In genomic region chr16:496097-496886, GRCh38 we compare ENCODE assay signal across 17 cellular contexts. TPM values are rescaled to one million over a fixed set of nuclear protein-coding genes. Genes with fewer than 3 reads are reported as not detected.
DNase-seq lines count a peak whose midpoint lies in the region; ATAC-seq, FAIRE-seq and TF ChIP-seq lines count a peak whose summit lies in the region.
"Had no signal": no experiment of that assay in that cellular context is flagged by ENCODE, and none has a peak within 500 bp of the region (broad histone marks: within the 10 kb centered on the region; RNA-seq: fewer than 3 reads in every experiment).

No MANE protein-coding gene starts in this region.

- H3K9ac ChIP-seq in Karpas-422 (ENCODE audit: low read length) (no peak overlapping the region), K562 (ENCODE audit: insufficient read depth in 1 of 2, low read depth in 2 of 2, low read length in 2 of 2) (peak overlapping the region in 1 of 2 experiments; percentile 14; a peak in 1 of 4 replicates), HepG2 (ENCODE audit: insufficient read depth, low read depth, low read length) (no peak overlapping the region)
- H3K9ac ChIP-seq: BLaER1 had no signal

- no peaks in the 10 kb centered on the region for H3K9me3 Mint-ChIP-seq in natural killer cell treated with Interleukin-12 subunit alpha and Interleukin-12 subunit beta and Interleukin-15 and Interleukin-18, amount 100 ng/mL, for 72 hours
- H3K9me3 Mint-ChIP-seq: CD4-positive, alpha-beta memory T cell; H9; IgD-negative memory B cell had no signal

- ATAC-seq in K562 (no peak), HepG2 (no peak)
- no peak for ATAC-seq in natural killer cell treated with Interleukin-12 subunit alpha and Interleukin-12 subunit beta and Interleukin-15 and Interleukin-18, amount 100 ng/mL, for 72 hours

- H3K79me2 ChIP-seq in Karpas-422 (ENCODE audit: low read length) (no peaks in the 10 kb centered on the region), K562 (ENCODE audit: control insufficient read depth, insufficient read depth, low read length) (no peaks in the 10 kb centered on the region), HepG2 (ENCODE audit: insufficient read depth, low read length) (no peaks in the 10 kb centered on the region)

- H3K4me1 Mint-ChIP-seq in natural killer cell treated with Interleukin-12 subunit alpha and Interleukin-12 subunit beta and Interleukin-15 and Interleukin-18, amount 100 ng/mL, for 72 hours (ENCODE audit: low read depth in 2 of 2), result peaks cover 0 to 6% of the 10 kb centered on the region in 2 donors

- POLR2A ChIA-PET in K562 (lab: Yijun Ruan, JAX), result interaction anchor here (0.5 to 1.1 kb wide), 6 partner anchors 10 to 98 kb away, joined by 3 to 5 read pairs (median 4); partner anchors contain the start of gene DECR2
- POLR2A ChIA-PET in HepG2 (lab: Yijun Ruan, JAX), result no interaction called here

- intact Hi-C loops in K562 (cut with micrococcal nuclease) (no loop called here), HepG2 (cut with micrococcal nuclease; ENCODE audit: unreplicated experiment) (loop anchor here (5.0 kb wide), 1 partner anchor 104 kb away; no protein-coding TSS in a partner anchor)

- no peaks in the 10 kb centered on the region for H3K9me3 ChIP-seq in Karpas-422 (ENCODE audit: low read length)
- no peaks in the 10 kb centered on the region for H3K9me3 ChIP-seq in K562 (replicated peaks; ENCODE audit: control insufficient read depth, insufficient read depth, low read depth, low read length)
- no peaks in the 10 kb centered on the region for H3K9me3 ChIP-seq in HepG2 (ENCODE audit: low read length)
- H3K9me3 ChIP-seq: BLaER1, Caco-2, SJSA1 had no signal

- peak; percentile 19 for DNase-seq in Karpas-422
- DNase-seq in K562 (ENCODE audit: extremely low read depth in 1 of 4, low spot score in 3 of 4), result no peak
- no peak for DNase-seq in HepG2 (ENCODE audit: low spot score)
- DNase-seq in GM13976 (ENCODE audit: low spot score), result no peak
- DNase-seq in cerebellum (ENCODE audit: low spot score), result no peak
- DNase-seq in MV-4-11 (lab: John Stamatoyannopoulos, UW), result no peak
- DNase-seq in natural killer cell treated with Interleukin-12 subunit alpha and Interleukin-12 subunit beta and Interleukin-15 and Interleukin-18, amount 100 ng/mL, for 72 hours (ENCODE audit: low spot score), result no peak
- DNase-seq: NCI-H1694 treated with DMSO at 0.1 percent for 48 hours, NCI-H2081 treated with DMSO at 0.1 percent for 48 hours, NCI-H524 treated with DMSO at 0.1 percent for 48 hours had no signal

- H3K4me3 Mint-ChIP-seq in natural killer cell treated with Interleukin-12 subunit alpha and Interleukin-12 subunit beta and Interleukin-15 and Interleukin-18, amount 100 ng/mL, for 72 hours, result no peak overlapping the region
- H3K4me3 Mint-ChIP-seq: CD4-positive, alpha-beta memory T cell; H9; IgD-negative memory B cell had no signal

- TF ChIP-seq POLR2A in K562 (conservative IDR thresholded peaks at IDR 0.05), result no peak
- TF ChIP-seq POLR2A in HepG2 (IDR thresholded peaks at IDR 0.05; ENCODE audit: insufficient read depth in 1 of 2, low read depth in 2 of 2, low read length in 2 of 2), result no peak

- CTCF ChIA-PET in K562 (lab: Yijun Ruan, JAX; ENCODE audit: low intra/inter-chr PET ratio) (no interaction called here), HepG2 (lab: Yijun Ruan, JAX; ENCODE audit: low intra/inter-chr PET ratio, low total read pairs) (interaction anchor here (1.5 kb wide), 1 partner anchor 105 kb away, joined by 11 read pairs; no protein-coding TSS in a partner anchor)

- in situ Hi-C loops in K562 (cut with MboI), result no loop called here
- in situ Hi-C loops in HepG2 (cut with HindIII; ENCODE audit: extremely low pct_ligation_motif_present, low pct_unique_long_range_greater_than_20kb), result loop anchor here (5.0 kb wide), 1 partner anchor 99 kb away; the partner anchor contains the start of gene NME4
- in situ Hi-C loops in GM13976 (cut with MboI; ENCODE audit: low sequenced_read_pairs, unreplicated experiment), result no loop called here

- 75% methylated on average over 19 of the region's 21 CpGs for WGBS in K562 (ENCODE audit: insufficient coverage, low coverage, missing lambda C conversion rate)
- WGBS in HepG2 (ENCODE audit: low lambda C conversion rate), result over 99% methylated on average over 9 of the region's 21 CpGs

- H3K27me3 Mint-ChIP-seq in natural killer cell treated with Interleukin-12 subunit alpha and Interleukin-12 subunit beta and Interleukin-15 and Interleukin-18, amount 100 ng/mL, for 72 hours, result no peaks in the 10 kb centered on the region
- H3K27me3 Mint-ChIP-seq: CD4-positive, alpha-beta memory T cell had no signal

- H3K9me1 ChIP-seq in K562 (ENCODE audit: control insufficient read depth, insufficient read depth, low read length), result no peaks in the 10 kb centered on the region

- no peaks in the 10 kb centered on the region for H3K9me2 ChIP-seq in Karpas-422 (replicated peaks; ENCODE audit: insufficient read depth, low read length)

- BruUV-seq in K562 (replicated peaks; lab: Mats Ljungman, UMichigan), result no TSS peak
- BruUV-seq in HepG2 (replicated peaks; lab: Mats Ljungman, UMichigan), result no TSS peak

- no peak overlapping the region for H3K27ac Mint-ChIP-seq in natural killer cell treated with Interleukin-12 subunit alpha and Interleukin-12 subunit beta and Interleukin-15 and Interleukin-18, amount 100 ng/mL, for 72 hours
- H3K27ac Mint-ChIP-seq: IgD-negative memory B cell had no signal

- TF ChIP-seq RAD21 in K562 (CRISPR knock-in tag; conservative IDR thresholded peaks at IDR 0.05 in 1 of 2, IDR thresholded peaks at IDR 0.05 in 1 of 2) (no peak), HepG2 (CRISPR knock-in tag; IDR thresholded peaks at IDR 0.05) (no peak)

- H3K27ac ChIP-seq in Karpas-422 (ENCODE audit: low read length) (no peak overlapping the region), K562 (ENCODE audit: extremely low read depth, low read depth, low read length) (no peak overlapping the region), HepG2 (ENCODE audit: extremely low read length, insufficient read depth, low read length) (no peak overlapping the region)
- H3K27ac ChIP-seq: BLaER1, SJSA1 had no signal

- no peak for FAIRE-seq in K562 (lab: Jason Lieb, UNC)
- no peak for FAIRE-seq in HepG2 (lab: Jason Lieb, UNC)
- FAIRE-seq: GM12878 had no signal

- no peak overlapping the region for H3K4me2 ChIP-seq in Karpas-422 (ENCODE audit: low read depth, low read length, poor library complexity, severe bottlenecking)
- H3K4me2 ChIP-seq in K562 (ENCODE audit: insufficient read depth, low read length), result no peak overlapping the region
- no peak overlapping the region for H3K4me2 ChIP-seq in HepG2 (ENCODE audit: low read depth, low read length)

- H3K4me1 ChIP-seq in Karpas-422 (ENCODE audit: low read length) (peaks cover 14% of the 10 kb centered on the region), K562 (replicated peaks in 1 of 2; ENCODE audit: control insufficient read depth in 2 of 2, insufficient read depth in 2 of 2, low read length in 2 of 2) (peaks cover 0 to 33% of the 10 kb centered on the region in 2 experiments; a peak in 2 of 5 replicates), HepG2 (ENCODE audit: insufficient read depth, low read length) (peaks cover 26% of the 10 kb centered on the region)
- H3K4me1 ChIP-seq: Caco-2, SJSA1 had no signal

- H3K36me3 ChIP-seq in Karpas-422 (ENCODE audit: insufficient read depth, low read length), result no peaks in the 10 kb centered on the region
- H3K36me3 ChIP-seq in K562 (ENCODE audit: control insufficient read depth, insufficient read depth, low read length), result no peaks in the 10 kb centered on the region
- peaks cover 20 to 49% of the 10 kb centered on the region in 2 experiments for H3K36me3 ChIP-seq in HepG2 (replicated peaks in 1 of 2; ENCODE audit: control insufficient read depth in 1 of 2, insufficient read depth in 2 of 2, low read length in 2 of 2)

- H3K4me3 ChIP-seq in Karpas-422 (ENCODE audit: low read length) (no peak overlapping the region), K562 (no peak overlapping the region), HepG2 (replicated peaks in 1 of 3; ENCODE audit: insufficient read depth in 1 of 3, low read depth in 2 of 3, low read length in 3 of 3) (no peak overlapping the region)
- H3K4me3 ChIP-seq: BLaER1, GM12878, SJSA1 had no signal

- TF ChIP-seq CTCF in K562 (IDR thresholded peaks at IDR 0.05 in 2 of 3, conservative IDR thresholded peaks at IDR 0.05 in 1 of 3; ENCODE audit: insufficient read depth in 2 of 3, low read depth in 1 of 3, low read length in 3 of 3) (no peak), HepG2 (CRISPR knock-in tag; IDR thresholded peaks at IDR 0.05) (no peak), GM13976 (IDR thresholded peaks at IDR 0.05; ENCODE audit: borderline replicate concordance, control extremely low read depth, extremely low read depth, insufficient read depth, missing control alignments) (no peak)

- no peaks in the 10 kb centered on the region for H3K36me3 Mint-ChIP-seq in natural killer cell treated with Interleukin-12 subunit alpha and Interleukin-12 subunit beta and Interleukin-15 and Interleukin-18, amount 100 ng/mL, for 72 hours

- H3K27me3 ChIP-seq in Karpas-422 (ENCODE audit: low read length) (no peaks in the 10 kb centered on the region), K562 (ENCODE audit: control insufficient read depth in 2 of 2, insufficient read depth in 2 of 2, low read length in 2 of 2) (no peaks in the 10 kb centered on the region), HepG2 (ENCODE audit: control insufficient read depth in 1 of 2, insufficient read depth in 2 of 2, low read length in 2 of 2) (no peaks in the 10 kb centered on the region)
- H3K27me3 ChIP-seq: BLaER1, SJSA1 had no signal

- TF ChIP-seq EP300 in K562 (IDR thresholded peaks at IDR 0.05; ENCODE audit: low read length) (no peak), HepG2 (IDR thresholded peaks at IDR 0.05; ENCODE audit: low read depth in 2 of 2, low read length in 2 of 2) (no peak), HepG2 (CRISPR knock-in tag; IDR thresholded peaks at IDR 0.05; ENCODE audit: borderline replicate concordance) (no peak)

- H2AFZ ChIP-seq in Karpas-422 (ENCODE audit: low read length) (no peak overlapping the region), K562 (ENCODE audit: low read depth, low read length) (no peak overlapping the region), HepG2 (ENCODE audit: low read length) (no peak overlapping the region)

- H4K20me1 ChIP-seq in Karpas-422 (ENCODE audit: insufficient read depth, low read depth, low read length), result peaks cover 7% of the 10 kb centered on the region; the same call in 1 of the 2 replicates
- no peaks in the 10 kb centered on the region for H4K20me1 ChIP-seq in K562 (replicated peaks; ENCODE audit: control insufficient read depth, insufficient read depth, low read length)
- H4K20me1 ChIP-seq in HepG2 (ENCODE audit: insufficient read depth, low read length), result no peaks in the 10 kb centered on the region

RNA-seq across cellular contexts. Expression of gene CAPN15, which starts 31.2 kb away (rescaled TPM):
- total RNA-seq in Karpas-422 (2014; rRNA removed; shearing (Covaris generic); ENCODE audit: low replicate concordance), result 26.7 and 51.3 TPM in 2 replicates
- total RNA-seq in K562 (2011; cell fraction: chromatin; rRNA removed; ENCODE audit: low replicate concordance), result 95.0 and 335 TPM in 2 replicates
- total RNA-seq in K562 (2011; cell fraction: nucleolus; rRNA removed), result 221 and 227 TPM in 2 replicates
- total RNA-seq in K562 (2011; cell fraction: nucleoplasm; rRNA removed), result 99.2 and 108 TPM in 2 replicates
- total RNA-seq in K562 (2014; rRNA removed) (63.2 and 81.8 TPM in 2 replicates), K562 (2014; rRNA removed; fragmentation: Illumina TruSeq; extraction: Trizol) (4.2 and 4.3 TPM in 2 replicates), K562 (2015; rRNA removed; fragmentation: Illumina TruSeq; extraction: Trizol) (26.1 and 28.1 TPM in 2 replicates), K562 (2021) (105 and 111 TPM in 2 replicates), HepG2 (2016; rRNA removed; fragmentation: Illumina TruSeq; extraction: Trizol) (15.0 and 24.5 TPM in 2 replicates), cerebellum (17.0 TPM)
- polyA plus RNA-seq in K562 (2011; rRNA removed) (14.2 and 20.5 TPM in 2 replicates), K562 (2014; fragmentation: Illumina TruSeq; extraction: Trizol) (4.9 and 23.2 TPM in 2 replicates), K562 (2014; fragmentation: Nextera tagmentation; extraction: Ambion mirVana) (under 1 TPM; 0.62 to 0.77 TPM), K562 (2014; rRNA removed) (50.2 and 52.3 TPM in 2 replicates), HepG2 (2011; rRNA removed) (14.9 and 22.2 TPM in 2 replicates)
- 20.0 and 89.6 TPM in 2 replicates for polyA plus RNA-seq in K562 (2011; cell fraction: cytosol; rRNA removed)
- 120 and 194 TPM in 2 replicates for polyA plus RNA-seq in K562 (2011; cell fraction: nucleus; rRNA removed)
- polyA plus RNA-seq in K562 (2012), result 43.4 and 45.5 TPM in 2 replicates
- 5.4 and 12.8 TPM in 2 replicates for polyA minus RNA-seq in K562 (2011; rRNA and poly(A)+ RNA removed)
- 69.7 and 71.5 TPM in 2 replicates for polyA minus RNA-seq in K562 (2011; cell fraction: cytosol; rRNA and poly(A)+ RNA removed)
- 29.7 and 35.1 TPM in 2 replicates for polyA minus RNA-seq in K562 (2011; cell fraction: nucleus; rRNA and poly(A)+ RNA removed)
- 4.2 and 4.4 TPM in 2 replicates for total RNA-seq in HepG2 (2016; cell fraction: cytosol; rRNA removed; fragmentation: Illumina TruSeq; extraction: Trizol; ENCODE audit: low read depth)
- 12.6 and 24.1 TPM in 2 replicates for total RNA-seq in HepG2 (2016; cell fraction: insoluble cytoplasmic fraction; rRNA removed; fragmentation: Illumina TruSeq; extraction: Trizol)
- 16.3 and 16.4 TPM in 2 replicates for total RNA-seq in HepG2 (2016; cell fraction: membrane; rRNA removed; fragmentation: Illumina TruSeq; extraction: Trizol)
- 14.9 and 20.4 TPM in 2 replicates for total RNA-seq in HepG2 (2016; cell fraction: nucleus; rRNA removed; fragmentation: Illumina TruSeq; extraction: Trizol)
- polyA plus RNA-seq in HepG2 (2011; cell fraction: cytosol; rRNA removed), result 11.3 and 22.6 TPM in 2 replicates
- polyA plus RNA-seq in HepG2 (2011; cell fraction: nucleus; rRNA removed), result 103 and 145 TPM in 2 replicates
- 17.6 and 19.5 TPM in 2 replicates for polyA plus RNA-seq in HepG2 (2012)
- 5.8 and 6.0 TPM in 2 replicates for polyA plus RNA-seq in HepG2 (2016; cell fraction: cytosol; fragmentation: Illumina TruSeq; extraction: Trizol; ENCODE audit: low read depth)
- 20.7 and 26.7 TPM in 2 replicates for polyA plus RNA-seq in HepG2 (2016; cell fraction: insoluble cytoplasmic fraction; fragmentation: Illumina TruSeq; extraction: Trizol; ENCODE audit: low read depth)
- 16.3 and 19.3 TPM in 2 replicates for polyA plus RNA-seq in HepG2 (2016; cell fraction: membrane; fragmentation: Illumina TruSeq; extraction: Trizol; ENCODE audit: low read depth)
- 67.7 and 68.0 TPM in 2 replicates for polyA plus RNA-seq in HepG2 (2016; cell fraction: nucleus; fragmentation: Illumina TruSeq; extraction: Trizol; ENCODE audit: insufficient read depth, low read depth)
- 22.1 and 60.1 TPM in 2 replicates for polyA minus RNA-seq in HepG2 (2011; rRNA and poly(A)+ RNA removed; ENCODE audit: low replicate concordance)
- 39.5 and 41.1 TPM in 2 replicates for polyA minus RNA-seq in HepG2 (2011; cell fraction: cytosol; rRNA and poly(A)+ RNA removed)
- 16.0 and 18.4 TPM in 2 replicates for polyA minus RNA-seq in HepG2 (2011; cell fraction: nucleus; rRNA and poly(A)+ RNA removed)
- 100 to 1,000 TPM; 139 to 201 TPM for total RNA-seq in natural killer cell treated with Interleukin-12 subunit alpha and Interleukin-12 subunit beta and Interleukin-15 and Interleukin-18, amount 100 ng/mL, for 72 hours
